ENCODE assay signal across 1 cellular context in the genomic region with DNA sequence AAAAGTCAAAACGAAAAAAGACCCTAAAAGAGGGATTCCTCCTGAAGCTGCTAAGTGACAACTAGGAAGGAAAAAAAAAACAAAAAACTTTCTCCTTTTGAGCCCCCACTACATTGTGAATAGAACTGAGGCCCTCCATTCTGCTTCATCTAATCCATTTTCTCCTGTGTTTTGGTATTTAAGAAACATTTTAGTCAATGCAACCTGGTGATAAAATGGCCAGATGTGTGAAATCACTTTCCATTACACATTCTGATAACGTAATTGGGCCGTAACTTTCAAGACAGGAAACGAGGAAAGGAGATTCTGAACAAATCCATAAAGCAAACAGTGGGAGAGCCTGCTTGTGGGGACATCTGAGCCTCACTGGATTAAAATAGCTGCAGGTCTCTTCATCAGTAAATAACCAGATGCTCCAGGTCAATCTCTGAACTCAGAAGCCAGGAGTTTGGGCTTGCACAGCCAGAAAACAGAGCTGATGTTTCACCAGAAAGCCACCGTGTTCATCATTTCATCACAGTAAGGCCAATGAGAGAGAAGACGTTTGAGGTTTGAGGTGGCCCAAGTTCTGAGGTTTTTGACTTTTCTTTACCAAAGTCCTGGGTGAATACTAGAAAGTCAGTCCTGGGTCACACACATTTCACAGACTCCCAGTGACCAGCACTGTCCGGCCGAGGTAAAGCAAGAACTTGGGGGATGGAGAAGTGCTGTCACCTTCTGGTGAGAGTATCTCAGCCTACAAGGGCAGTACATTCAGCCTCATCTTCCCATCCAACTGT.
TF ChIP-seq lines count a peak whose summit lies in the region.

No MANE protein-coding gene starts in this region.

TF ChIP-seq in HepG2, 621 proteins besides CTCF, POLR2A, EP300 and RAD21 (continued from another document and continues in another):
- TF ChIP-seq, protein P1, sequence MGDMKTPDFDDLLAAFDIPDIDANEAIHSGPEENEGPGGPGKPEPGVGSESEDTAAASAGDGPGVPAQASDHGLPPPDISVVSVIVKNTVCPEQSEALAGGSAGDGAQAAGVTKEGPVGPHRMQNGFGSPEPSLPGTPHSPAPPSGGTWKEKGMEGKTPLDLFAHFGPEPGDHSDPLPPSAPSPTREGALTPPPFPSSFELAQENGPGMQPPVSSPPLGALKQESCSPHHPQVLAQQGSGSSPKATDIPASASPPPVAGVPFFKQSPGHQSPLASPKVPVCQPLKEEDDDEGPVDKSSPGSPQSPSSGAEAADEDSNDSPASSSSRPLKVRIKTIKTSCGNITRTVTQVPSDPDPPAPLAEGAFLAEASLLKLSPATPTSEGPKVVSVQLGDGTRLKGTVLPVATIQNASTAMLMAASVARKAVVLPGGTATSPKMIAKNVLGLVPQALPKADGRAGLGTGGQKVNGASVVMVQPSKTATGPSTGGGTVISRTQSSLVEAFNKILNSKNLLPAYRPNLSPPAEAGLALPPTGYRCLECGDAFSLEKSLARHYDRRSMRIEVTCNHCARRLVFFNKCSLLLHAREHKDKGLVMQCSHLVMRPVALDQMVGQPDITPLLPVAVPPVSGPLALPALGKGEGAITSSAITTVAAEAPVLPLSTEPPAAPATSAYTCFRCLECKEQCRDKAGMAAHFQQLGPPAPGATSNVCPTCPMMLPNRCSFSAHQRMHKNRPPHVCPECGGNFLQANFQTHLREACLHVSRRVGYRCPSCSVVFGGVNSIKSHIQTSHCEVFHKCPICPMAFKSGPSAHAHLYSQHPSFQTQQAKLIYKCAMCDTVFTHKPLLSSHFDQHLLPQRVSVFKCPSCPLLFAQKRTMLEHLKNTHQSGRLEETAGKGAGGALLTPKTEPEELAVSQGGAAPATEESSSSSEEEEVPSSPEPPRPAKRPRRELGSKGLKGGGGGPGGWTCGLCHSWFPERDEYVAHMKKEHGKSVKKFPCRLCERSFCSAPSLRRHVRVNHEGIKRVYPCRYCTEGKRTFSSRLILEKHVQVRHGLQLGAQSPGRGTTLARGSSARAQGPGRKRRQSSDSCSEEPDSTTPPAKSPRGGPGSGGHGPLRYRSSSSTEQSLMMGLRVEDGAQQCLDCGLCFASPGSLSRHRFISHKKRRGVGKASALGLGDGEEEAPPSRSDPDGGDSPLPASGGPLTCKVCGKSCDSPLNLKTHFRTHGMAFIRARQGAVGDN (CRISPR knock-in tag; IDR thresholded peaks at IDR 0.05), result no peak
- TF ChIP-seq DNMT3B (CRISPR knock-in tag; conservative IDR thresholded peaks at IDR 0.05) (no peak), ERF (CRISPR knock-in tag; IDR thresholded peaks at IDR 0.05) (no peak), ZNF747 (CRISPR knock-in tag; IDR thresholded peaks at IDR 0.05; ENCODE audit: borderline replicate concordance) (no peak), KLF6 (CRISPR knock-in tag; IDR thresholded peaks at IDR 0.05) (no peak), ZNF761 (CRISPR knock-in tag; conservative IDR thresholded peaks at IDR 0.05) (no peak), PITX1 (CRISPR knock-in tag; IDR thresholded peaks at IDR 0.05) (0 out of 2 replicates have a peak, but pooled peaks have one; percentile 47), ZNF256 (CRISPR knock-in tag; conservative IDR thresholded peaks at IDR 0.05) (no peak), YEATS2 (CRISPR knock-in tag; IDR thresholded peaks at IDR 0.05; ENCODE audit: borderline replicate concordance) (no peak), ONECUT2 (CRISPR knock-in tag; IDR thresholded peaks at IDR 0.05) (no peak), ZNF629 (CRISPR knock-in tag; conservative IDR thresholded peaks at IDR 0.05) (no peak), PLRG1 (conservative IDR thresholded peaks at IDR 0.05) (no peak), SRSF1 (optimal IDR thresholded peaks at IDR 0.05; ENCODE audit: low read depth, low read length) (no peak), ZBTB7B (CRISPR knock-in tag; IDR thresholded peaks at IDR 0.05) (no peak), ZNF337 (CRISPR knock-in tag; IDR thresholded peaks at IDR 0.05; ENCODE audit: borderline replicate concordance, low read depth) (no peak)
- TF ChIP-seq, protein P2, sequence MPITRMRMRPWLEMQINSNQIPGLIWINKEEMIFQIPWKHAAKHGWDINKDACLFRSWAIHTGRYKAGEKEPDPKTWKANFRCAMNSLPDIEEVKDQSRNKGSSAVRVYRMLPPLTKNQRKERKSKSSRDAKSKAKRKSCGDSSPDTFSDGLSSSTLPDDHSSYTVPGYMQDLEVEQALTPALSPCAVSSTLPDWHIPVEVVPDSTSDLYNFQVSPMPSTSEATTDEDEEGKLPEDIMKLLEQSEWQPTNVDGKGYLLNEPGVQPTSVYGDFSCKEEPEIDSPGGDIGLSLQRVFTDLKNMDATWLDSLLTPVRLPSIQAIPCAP (CRISPR knock-in tag; IDR thresholded peaks at IDR 0.05; ENCODE audit: low read depth), result no peak
- TF ChIP-seq, protein P3, sequence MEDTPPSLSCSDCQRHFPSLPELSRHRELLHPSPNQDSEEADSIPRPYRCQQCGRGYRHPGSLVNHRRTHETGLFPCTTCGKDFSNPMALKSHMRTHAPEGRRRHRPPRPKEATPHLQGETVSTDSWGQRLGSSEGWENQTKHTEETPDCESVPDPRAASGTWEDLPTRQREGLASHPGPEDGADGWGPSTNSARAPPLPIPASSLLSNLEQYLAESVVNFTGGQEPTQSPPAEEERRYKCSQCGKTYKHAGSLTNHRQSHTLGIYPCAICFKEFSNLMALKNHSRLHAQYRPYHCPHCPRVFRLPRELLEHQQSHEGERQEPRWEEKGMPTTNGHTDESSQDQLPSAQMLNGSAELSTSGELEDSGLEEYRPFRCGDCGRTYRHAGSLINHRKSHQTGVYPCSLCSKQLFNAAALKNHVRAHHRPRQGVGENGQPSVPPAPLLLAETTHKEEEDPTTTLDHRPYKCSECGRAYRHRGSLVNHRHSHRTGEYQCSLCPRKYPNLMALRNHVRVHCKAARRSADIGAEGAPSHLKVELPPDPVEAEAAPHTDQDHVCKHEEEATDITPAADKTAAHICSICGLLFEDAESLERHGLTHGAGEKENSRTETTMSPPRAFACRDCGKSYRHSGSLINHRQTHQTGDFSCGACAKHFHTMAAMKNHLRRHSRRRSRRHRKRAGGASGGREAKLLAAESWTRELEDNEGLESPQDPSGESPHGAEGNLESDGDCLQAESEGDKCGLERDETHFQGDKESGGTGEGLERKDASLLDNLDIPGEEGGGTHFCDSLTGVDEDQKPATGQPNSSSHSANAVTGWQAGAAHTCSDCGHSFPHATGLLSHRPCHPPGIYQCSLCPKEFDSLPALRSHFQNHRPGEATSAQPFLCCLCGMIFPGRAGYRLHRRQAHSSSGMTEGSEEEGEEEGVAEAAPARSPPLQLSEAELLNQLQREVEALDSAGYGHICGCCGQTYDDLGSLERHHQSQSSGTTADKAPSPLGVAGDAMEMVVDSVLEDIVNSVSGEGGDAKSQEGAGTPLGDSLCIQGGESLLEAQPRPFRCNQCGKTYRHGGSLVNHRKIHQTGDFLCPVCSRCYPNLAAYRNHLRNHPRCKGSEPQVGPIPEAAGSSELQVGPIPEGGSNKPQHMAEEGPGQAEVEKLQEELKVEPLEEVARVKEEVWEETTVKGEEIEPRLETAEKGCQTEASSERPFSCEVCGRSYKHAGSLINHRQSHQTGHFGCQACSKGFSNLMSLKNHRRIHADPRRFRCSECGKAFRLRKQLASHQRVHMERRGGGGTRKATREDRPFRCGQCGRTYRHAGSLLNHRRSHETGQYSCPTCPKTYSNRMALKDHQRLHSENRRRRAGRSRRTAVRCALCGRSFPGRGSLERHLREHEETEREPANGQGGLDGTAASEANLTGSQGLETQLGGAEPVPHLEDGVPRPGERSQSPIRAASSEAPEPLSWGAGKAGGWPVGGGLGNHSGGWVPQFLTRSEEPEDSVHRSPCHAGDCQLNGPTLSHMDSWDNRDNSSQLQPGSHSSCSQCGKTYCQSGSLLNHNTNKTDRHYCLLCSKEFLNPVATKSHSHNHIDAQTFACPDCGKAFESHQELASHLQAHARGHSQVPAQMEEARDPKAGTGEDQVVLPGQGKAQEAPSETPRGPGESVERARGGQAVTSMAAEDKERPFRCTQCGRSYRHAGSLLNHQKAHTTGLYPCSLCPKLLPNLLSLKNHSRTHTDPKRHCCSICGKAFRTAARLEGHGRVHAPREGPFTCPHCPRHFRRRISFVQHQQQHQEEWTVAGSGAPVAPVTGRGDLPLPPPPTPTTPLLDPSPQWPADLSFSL (CRISPR knock-in tag; IDR thresholded peaks at IDR 0.05), result no peak
- TF ChIP-seq, protein P4, sequence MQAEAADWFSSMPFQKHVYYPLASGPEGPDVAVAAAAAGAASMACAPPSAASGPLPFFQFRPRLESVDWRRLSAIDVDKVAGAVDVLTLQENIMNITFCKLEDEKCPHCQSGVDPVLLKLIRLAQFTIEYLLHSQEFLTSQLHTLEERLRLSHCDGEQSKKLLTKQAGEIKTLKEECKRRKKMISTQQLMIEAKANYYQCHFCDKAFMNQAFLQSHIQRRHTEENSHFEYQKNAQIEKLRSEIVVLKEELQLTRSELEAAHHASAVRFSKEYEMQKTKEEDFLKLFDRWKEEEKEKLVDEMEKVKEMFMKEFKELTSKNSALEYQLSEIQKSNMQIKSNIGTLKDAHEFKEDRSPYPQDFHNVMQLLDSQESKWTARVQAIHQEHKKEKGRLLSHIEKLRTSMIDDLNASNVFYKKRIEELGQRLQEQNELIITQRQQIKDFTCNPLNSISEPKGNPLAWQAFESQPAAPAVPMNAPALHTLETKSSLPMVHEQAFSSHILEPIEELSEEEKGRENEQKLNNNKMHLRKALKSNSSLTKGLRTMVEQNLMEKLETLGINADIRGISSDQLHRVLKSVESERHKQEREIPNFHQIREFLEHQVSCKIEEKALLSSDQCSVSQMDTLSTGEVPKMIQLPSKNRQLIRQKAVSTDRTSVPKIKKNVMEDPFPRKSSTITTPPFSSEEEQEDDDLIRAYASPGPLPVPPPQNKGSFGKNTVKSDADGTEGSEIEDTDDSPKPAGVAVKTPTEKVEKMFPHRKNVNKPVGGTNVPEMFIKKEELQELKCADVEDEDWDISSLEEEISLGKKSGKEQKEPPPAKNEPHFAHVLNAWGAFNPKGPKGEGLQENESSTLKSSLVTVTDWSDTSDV (CRISPR knock-in tag; IDR thresholded peaks at IDR 0.05), result no peak
- TF ChIP-seq, protein P5, sequence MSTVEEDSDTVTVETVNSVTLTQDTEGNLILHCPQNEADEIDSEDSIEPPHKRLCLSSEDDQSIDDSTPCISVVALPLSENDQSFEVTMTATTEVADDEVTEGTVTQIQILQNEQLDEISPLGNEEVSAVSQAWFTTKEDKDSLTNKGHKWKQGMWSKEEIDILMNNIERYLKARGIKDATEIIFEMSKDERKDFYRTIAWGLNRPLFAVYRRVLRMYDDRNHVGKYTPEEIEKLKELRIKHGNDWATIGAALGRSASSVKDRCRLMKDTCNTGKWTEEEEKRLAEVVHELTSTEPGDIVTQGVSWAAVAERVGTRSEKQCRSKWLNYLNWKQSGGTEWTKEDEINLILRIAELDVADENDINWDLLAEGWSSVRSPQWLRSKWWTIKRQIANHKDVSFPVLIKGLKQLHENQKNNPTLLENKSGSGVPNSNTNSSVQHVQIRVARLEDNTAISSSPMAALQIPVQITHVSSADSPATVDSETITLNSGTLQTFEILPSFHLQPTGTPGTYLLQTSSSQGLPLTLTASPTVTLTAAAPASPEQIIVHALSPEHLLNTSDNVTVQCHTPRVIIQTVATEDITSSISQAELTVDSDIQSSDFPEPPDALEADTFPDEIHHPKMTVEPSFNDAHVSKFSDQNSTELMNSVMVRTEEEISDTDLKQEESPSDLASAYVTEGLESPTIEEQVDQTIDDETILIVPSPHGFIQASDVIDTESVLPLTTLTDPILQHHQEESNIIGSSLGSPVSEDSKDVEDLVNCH (CRISPR knock-in tag; IDR thresholded peaks at IDR 0.05), result no peak
- TF ChIP-seq, protein P6, sequence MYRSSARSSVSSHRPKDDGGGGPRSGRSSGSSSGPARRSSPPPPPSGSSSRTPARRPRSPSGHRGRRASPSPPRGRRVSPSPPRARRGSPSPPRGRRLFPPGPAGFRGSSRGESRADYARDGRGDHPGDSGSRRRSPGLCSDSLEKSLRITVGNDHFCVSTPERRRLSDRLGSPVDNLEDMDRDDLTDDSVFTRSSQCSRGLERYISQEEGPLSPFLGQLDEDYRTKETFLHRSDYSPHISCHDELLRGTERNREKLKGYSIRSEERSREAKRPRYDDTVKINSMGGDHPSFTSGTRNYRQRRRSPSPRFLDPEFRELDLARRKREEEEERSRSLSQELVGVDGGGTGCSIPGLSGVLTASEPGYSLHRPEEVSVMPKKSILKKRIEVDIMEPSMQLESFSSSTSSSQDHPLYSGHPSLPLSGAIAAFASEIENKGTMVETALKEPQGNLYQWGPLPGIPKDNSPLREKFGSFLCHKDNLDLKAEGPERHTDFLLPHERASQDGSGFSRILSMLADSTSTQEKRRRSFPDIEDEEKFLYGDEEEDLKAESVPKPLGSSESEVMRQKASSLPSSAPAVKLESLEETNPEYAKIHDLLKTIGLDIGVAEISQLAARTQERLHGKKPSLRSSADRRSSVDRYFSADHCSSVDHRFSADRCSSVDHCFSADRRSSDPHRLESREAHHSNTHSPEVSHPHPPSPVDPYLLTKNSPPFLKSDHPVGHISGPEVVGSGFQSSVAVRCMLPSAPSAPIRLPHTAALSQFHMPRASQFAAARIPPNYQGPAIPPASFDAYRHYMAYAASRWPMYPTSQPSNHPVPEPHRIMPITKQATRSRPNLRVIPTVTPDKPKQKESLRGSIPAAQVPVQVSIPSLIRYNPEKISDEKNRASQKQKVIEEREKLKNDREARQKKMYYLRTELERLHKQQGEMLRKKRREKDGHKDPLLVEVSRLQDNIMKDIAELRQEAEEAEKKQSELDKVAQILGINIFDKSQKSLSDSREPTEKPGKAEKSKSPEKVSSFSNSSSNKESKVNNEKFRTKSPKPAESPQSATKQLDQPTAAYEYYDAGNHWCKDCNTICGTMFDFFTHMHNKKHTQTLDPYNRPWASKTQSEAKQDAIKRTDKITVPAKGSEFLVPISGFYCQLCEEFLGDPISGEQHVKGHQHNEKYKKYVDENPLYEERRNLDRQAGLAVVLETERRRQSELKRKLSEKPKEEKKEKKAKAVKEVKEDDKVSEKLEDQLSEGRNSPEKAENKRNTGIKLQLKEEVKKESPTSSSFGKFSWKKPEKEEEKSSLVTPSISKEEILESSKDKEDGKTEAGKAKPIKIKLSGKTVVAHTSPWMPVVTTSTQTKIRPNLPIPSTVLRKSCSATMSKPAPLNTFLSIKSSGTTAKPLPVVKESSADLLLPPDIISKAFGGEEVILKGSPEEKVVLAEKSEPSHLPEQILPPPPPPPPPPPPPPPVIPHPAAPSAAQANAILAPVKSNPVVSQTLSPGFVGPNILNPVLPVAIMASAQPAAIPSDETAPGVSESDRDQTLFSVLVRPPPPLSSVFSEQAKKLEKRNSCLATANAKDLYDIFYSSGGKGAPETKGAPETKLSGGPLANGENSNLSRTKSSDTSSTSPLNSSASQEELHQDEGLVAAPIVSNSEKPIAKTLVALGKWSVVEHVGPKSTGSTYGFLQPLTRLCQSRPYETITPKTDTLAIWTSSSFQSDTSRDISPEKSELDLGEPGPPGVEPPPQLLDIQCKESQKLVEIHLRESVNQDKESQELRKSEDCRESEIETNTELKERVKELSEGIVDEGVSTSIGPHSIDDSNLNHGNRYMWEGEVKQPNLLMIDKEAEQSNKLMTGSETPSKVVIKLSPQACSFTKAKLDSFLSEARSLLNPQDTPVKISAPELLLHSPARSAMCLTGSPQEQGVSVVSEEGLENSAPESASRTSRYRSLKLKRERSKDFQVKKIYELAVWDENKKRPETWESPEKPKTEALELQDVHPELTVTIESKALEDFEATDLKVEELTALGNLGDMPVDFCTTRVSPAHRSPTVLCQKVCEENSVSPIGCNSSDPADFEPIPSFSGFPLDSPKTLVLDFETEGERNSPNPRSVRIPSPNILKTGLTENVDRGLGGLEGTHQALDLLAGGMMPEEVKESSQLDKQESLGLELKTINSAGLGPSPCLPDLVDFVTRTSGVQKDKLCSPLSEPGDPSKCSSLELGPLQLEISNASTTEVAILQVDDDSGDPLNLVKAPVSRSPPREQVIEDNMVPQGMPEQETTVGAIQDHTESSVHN (CRISPR knock-in tag; IDR thresholded peaks at IDR 0.05), result no peak
- TF ChIP-seq, protein P7, sequence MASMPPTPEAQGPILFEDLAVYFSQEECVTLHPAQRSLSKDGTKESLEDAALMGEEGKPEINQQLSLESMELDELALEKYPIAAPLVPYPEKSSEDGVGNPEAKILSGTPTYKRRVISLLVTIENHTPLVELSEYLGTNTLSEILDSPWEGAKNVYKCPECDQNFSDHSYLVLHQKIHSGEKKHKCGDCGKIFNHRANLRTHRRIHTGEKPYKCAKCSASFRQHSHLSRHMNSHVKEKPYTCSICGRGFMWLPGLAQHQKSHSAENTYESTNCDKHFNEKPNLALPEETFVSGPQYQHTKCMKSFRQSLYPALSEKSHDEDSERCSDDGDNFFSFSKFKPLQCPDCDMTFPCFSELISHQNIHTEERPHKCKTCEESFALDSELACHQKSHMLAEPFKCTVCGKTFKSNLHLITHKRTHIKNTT (CRISPR knock-in tag; IDR thresholded peaks at IDR 0.05), result no peak
